Comparison of ENCODE assay signal across 1 cellular context in the genomic region with DNA sequence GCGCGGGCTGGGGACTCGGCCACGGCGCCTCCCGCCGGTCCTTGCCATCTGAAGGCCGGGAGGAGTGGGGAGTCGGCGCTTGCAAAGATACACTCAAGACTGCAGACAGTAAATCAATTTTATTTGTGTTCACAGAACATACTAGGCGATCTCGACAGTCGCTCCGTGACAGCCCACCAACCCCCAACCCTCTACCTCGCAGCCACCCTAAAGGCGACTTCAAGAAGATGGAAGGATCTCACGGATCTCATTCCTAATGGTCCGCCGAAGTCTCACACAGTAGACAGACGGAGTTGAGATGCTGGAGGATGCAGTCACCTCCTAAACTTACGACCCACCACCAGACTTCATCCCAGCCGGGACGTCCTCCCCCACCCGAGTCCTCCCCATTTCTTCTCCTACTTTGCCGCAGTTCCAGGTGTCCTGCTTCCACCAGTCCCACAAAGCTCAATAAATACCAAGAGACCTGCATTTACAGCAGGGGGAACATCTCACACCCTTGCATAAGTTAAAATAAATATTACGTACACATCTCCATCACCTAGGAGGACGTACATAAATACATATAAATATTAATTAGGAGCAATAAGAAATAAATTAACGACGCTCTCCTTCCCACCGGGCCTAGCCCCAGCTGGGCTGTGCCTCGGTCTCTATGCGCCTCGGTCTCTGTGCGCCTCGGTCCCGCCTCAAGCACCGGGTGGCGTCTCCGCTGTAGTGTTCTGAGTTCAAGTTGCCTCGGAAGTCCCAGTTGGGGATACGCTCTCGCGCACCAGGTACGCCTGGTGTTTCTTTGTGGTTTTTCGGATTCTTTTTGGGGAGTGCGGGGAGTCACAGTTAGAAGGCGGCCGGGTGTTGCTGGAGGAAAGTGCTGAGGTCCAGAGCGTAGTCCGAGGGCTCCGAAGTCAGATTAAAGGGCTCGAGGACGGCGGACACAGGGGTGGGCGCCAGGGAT.
TF ChIP-seq lines count a peak whose summit lies in the region.

No MANE protein-coding gene starts in this region.

TF ChIP-seq in GM23338, 12 proteins besides CTCF, POLR2A, EP300 and RAD21 (continued from another document):
- TF ChIP-seq, protein P1, sequence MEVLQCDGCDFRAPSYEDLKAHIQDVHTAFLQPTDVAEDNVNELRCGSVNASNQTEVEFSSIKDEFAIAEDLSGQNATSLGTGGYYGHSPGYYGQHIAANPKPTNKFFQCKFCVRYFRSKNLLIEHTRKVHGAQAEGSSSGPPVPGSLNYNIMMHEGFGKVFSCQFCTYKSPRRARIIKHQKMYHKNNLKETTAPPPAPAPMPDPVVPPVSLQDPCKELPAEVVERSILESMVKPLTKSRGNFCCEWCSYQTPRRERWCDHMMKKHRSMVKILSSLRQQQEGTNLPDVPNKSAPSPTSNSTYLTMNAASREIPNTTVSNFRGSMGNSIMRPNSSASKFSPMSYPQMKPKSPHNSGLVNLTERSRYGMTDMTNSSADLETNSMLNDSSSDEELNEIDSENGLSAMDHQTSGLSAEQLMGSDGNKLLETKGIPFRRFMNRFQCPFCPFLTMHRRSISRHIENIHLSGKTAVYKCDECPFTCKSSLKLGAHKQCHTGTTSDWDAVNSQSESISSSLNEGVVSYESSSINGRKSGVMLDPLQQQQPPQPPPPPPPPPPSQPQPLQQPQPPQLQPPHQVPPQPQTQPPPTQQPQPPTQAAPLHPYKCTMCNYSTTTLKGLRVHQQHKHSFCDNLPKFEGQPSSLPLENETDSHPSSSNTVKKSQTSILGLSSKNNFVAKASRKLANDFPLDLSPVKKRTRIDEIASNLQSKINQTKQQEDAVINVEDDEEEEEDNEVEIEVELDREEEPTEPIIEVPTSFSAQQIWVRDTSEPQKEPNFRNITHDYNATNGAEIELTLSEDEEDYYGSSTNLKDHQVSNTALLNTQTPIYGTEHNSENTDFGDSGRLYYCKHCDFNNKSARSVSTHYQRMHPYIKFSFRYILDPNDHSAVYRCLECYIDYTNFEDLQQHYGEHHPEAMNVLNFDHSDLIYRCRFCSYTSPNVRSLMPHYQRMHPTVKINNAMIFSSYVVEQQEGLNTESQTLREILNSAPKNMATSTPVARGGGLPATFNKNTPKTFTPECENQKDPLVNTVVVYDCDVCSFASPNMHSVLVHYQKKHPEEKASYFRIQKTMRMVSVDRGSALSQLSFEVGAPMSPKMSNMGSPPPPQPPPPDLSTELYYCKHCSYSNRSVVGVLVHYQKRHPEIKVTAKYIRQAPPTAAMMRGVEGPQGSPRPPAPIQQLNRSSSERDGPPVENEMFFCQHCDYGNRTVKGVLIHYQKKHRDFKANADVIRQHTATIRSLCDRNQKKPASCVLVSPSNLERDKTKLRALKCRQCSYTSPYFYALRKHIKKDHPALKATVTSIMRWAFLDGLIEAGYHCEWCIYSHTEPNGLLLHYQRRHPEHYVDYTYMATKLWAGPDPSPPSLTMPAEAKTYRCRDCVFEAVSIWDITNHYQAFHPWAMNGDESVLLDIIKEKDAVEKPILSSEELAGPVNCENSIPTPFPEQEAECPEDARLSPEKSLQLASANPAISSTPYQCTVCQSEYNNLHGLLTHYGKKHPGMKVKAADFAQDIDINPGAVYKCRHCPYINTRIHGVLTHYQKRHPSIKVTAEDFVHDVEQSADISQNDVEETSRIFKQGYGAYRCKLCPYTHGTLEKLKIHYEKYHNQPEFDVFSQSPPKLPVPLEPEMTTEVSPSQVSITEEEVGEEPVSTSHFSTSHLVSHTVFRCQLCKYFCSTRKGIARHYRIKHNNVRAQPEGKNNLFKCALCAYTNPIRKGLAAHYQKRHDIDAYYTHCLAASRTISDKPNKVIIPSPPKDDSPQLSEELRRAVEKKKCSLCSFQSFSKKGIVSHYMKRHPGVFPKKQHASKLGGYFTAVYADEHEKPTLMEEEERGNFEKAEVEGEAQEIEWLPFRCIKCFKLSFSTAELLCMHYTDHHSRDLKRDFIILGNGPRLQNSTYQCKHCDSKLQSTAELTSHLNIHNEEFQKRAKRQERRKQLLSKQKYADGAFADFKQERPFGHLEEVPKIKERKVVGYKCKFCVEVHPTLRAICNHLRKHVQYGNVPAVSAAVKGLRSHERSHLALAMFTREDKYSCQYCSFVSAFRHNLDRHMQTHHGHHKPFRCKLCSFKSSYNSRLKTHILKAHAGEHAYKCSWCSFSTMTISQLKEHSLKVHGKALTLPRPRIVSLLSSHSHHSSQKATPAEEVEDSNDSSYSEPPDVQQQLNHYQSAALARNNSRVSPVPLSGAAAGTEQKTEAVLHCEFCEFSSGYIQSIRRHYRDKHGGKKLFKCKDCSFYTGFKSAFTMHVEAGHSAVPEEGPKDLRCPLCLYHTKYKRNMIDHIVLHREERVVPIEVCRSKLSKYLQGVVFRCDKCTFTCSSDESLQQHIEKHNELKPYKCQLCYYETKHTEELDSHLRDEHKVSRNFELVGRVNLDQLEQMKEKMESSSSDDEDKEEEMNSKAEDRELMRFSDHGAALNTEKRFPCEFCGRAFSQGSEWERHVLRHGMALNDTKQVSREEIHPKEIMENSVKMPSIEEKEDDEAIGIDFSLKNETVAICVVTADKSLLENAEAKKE (CRISPR knock-in tag; IDR thresholded peaks at IDR 0.05) = no peak
- no peak for TF ChIP-seq POLR2AphosphoS5 (IDR thresholded peaks at IDR 0.05; ENCODE audit: low read depth)
TF ChIP-seq in GM23338: peak in this region for 0.
